32 cellular contexts compared by ENCODE assay signal in the genomic region with DNA sequence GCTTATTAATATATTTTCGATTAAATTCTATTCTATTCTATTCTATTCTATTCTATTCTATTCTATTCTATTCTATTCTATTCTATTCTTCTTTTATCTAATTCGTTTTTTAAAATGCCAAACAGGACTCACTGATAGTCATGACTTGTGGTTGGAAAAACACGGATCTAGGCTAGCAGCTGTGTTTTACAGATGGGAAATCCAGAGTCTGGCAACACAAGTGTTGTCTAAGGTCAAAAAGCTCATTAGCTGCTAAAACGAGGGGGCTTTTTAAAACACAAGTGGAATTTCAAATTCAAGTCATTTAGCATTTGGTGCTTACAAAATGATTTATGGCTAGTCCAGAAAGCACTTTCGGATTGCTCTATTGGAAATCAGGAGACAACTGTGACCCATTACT. TPM values are rescaled to one million over a fixed set of nuclear protein-coding genes. Genes with fewer than 3 reads are reported as not detected.
"Had no signal": no experiment of that assay in that cellular context is flagged by ENCODE, and none has a peak within 500 bp of the region (broad histone marks: within the 10 kb centered on the region; RNA-seq: fewer than 3 reads in every experiment).

No MANE protein-coding gene starts in this region.

- ATAC-seq: activated CD8-positive, alpha-beta memory T cell treated with anti-CD3 and anti-CD28 coated beads, Interleukin-2, amount 10 ng/mL, durations not matched to agents 7 days and 5 days; activated naive CD8-positive, alpha-beta T cell treated with anti-CD3 and anti-CD28 coated beads, Interleukin-2, amount 50 U/mL, for 24 hours; K562 had no signal

- DNase-seq: activated B cell treated with CpG ODN at 0.5 μM for 24 hours; activated CD4-positive, alpha-beta memory T cell treated with anti-CD3 and anti-CD28 coated beads, Interleukin-2, amount 10 ng/mL, durations not matched to agents 7 days and 5 days; activated CD4-positive, alpha-beta T cell treated with anti-CD3 and anti-CD28 coated beads for 4 hours; activated CD4-positive, CD25-positive, alpha-beta regulatory T cell treated with anti-CD3 and anti-CD28 coated beads, Interleukin-2, amount 50 U/mL, for 72 hours; activated CD8-positive, alpha-beta memory T cell treated with anti-CD3 and anti-CD28 coated beads for 24 hours; activated CD8-positive, alpha-beta memory T cell treated with anti-CD3 and anti-CD28 coated beads, Interleukin-2, amount 10 ng/mL, durations not matched to agents 7 days and 5 days; activated CD8-positive, alpha-beta memory T cell treated with anti-CD3 and anti-CD28 coated beads, Interleukin-2, amount 50 U/mL, for 48 hours; activated effector memory CD4-positive, alpha-beta T cell treated with Interleukin-2 at 50 U/mL for 16 hours; activated naive CD4-positive, alpha-beta T cell treated with anti-CD3 and anti-CD28 coated beads, Interleukin-2, amount 10 ng/mL, durations not matched to agents 7 days and 5 days; activated naive CD8-positive, alpha-beta T cell treated with anti-CD3 and anti-CD28 coated beads, Interleukin-2, amount 50 U/mL, for 24 hours; activated T-cell treated with anti-CD3 and anti-CD28 coated beads, Interleukin-2, amount 50 U/mL, for 48 hours; aorta; brain microvascular endothelial cell; IMR-90; NCI-H1092 treated with DMSO at 0.1 percent for 48 hours; NCI-H1417; NCI-H146; NCI-H187; NCI-H2029 treated with DMSO at 0.1 percent for 48 hours; NCI-H2107; NCI-H226; NCI-H526 treated with DMSO at 0.1 percent for 48 hours; NK-92 treated with Interleukin-12 subunit alpha and Interleukin-12 subunit beta, amount 100 ng/mL, for 24 hours; PC-9; Right ventricle myocardium superior; SW 1271; T-helper 1 cell; T-helper 2 cell; T-helper 9 cell had no signal

RNA-seq across cellular contexts. Expression of gene MLIP, which starts 17.9 kb away (rescaled TPM):
- total RNA-seq: activated B cell treated with CpG ODN at 0.5 μM for 24 hours; activated CD4-positive, alpha-beta memory T cell treated with anti-CD3 and anti-CD28 coated beads, Interleukin-2, amount 10 ng/mL, durations not matched to agents 7 days and 5 days; activated CD8-positive, alpha-beta memory T cell treated with anti-CD3 and anti-CD28 coated beads, Interleukin-2, amount 10 ng/mL, durations not matched to agents 7 days and 5 days; IMR-90; K562; M059J; NCI-H460 had no signal
- polyA plus RNA-seq: IMR-90, K562 had no signal
